In the genomic region with DNA sequence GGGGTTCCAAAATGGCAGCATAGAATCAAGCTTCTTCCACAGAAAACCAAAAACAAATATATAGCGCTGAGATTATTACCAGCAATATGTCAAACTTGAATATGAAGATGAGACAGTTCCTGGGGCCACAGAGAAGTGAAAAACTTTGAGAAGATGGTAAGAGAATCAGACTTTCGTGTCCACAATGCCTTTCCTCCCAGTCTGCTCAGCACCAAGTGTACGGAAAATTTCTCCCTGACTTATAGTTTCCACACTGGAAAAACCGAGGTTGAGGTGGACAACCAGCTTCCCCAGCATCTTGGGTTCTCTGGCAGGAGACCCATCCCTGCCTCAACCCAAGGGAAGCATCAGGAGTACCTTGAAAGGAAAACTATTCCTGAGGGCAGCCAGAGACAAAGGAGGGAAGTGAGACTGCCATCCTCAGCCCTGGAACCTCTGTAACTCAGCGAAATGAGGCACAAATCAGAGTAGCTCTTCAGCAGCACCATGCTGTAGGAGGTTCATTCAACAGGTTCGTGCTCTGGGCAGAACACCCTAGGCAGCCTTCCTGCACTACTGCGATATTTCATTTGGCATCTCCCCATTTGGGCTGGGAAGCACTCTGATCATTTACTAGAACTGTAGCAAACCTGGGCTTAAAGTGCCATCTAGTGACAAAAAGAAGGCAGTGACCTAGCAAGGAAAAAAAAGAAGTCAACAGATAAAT, we compare ENCODE assay signal across 8 cellular contexts. TPM values are rescaled to one million over a fixed set of nuclear protein-coding genes. Genes with fewer than 3 reads are reported as not detected.
DNase-seq lines count a peak whose midpoint lies in the region; ATAC-seq, FAIRE-seq and TF ChIP-seq lines count a peak whose summit lies in the region.

No MANE protein-coding gene starts in this region.

- H3K27ac ChIP-seq in ovary, result no peak overlapping the region

- no peaks in the 10 kb centered on the region for H3K4me1 Mint-ChIP-seq in activated B cell treated with CpG ODN at 0.5 μM for 24 hours

- TF ChIP-seq EP300 in ovary (IDR thresholded peaks at IDR 0.05), result no peak

- peak; percentile 51 for FAIRE-seq in frontal cortex (lab: Jason Lieb, UNC)

- no peaks in the 10 kb centered on the region for H3K36me3 ChIP-seq in ovary

- CTCF ChIA-PET in activated B cell treated with CpG ODN at 0.5 μM for 24 hours (lab: Charles Lee), result interaction anchor here (0.9 to 4.3 kb wide), 10 partner anchors 11 to 1391 kb away, joined by 3 to 34 read pairs (median 4); no protein-coding TSS in a partner anchor

- H3K9me3 ChIP-seq in ovary, result no peaks in the 10 kb centered on the region

- ATAC-seq in HG02938 (IDR thresholded peaks at IDR 0.05; ENCODE audit: unreplicated experiment) (peak; percentile 54), activated B cell treated with CpG ODN at 0.5 μM for 24 hours (ENCODE audit: low read depth) (no peak), HG03135 (IDR thresholded peaks at IDR 0.05; ENCODE audit: unreplicated experiment) (no peak)

- H3K27me3 Mint-ChIP-seq in activated B cell treated with CpG ODN at 0.5 μM for 24 hours, result peaks cover 10% of the 10 kb centered on the region

- H3K27me3 ChIP-seq in ovary, result no peaks in the 10 kb centered on the region

- no peaks in the 10 kb centered on the region for H3K4me1 ChIP-seq in ovary (ENCODE audit: insufficient read depth)

- 68 to 69% (median 69%) methylated on average over 7 of the region's 7 CpGs for WGBS in ovary, 3 donors

- peaks cover 8% of the 10 kb centered on the region for H3K9me3 Mint-ChIP-seq in activated B cell treated with CpG ODN at 0.5 μM for 24 hours

- intact Hi-C loops in activated B cell treated with CpG ODN at 0.5 μM for 24 hours (cut with micrococcal nuclease) (loop anchor here (1.0 kb wide), 5 partner anchors 37 to 1734 kb away; no protein-coding TSS in a partner anchor), ovary (cut with DNase I) (no loop called here)

- peak; percentile 69 for TF ChIP-seq CTCF in activated B cell treated with CpG ODN at 0.5 μM for 24 hours (IDR thresholded peaks at IDR 0.05)
- peak in 2 of 3 donors; percentile 46 to 57 for TF ChIP-seq CTCF in ovary (IDR thresholded peaks at IDR 0.05)

- no peak overlapping the region for H3K27ac Mint-ChIP-seq in activated B cell treated with CpG ODN at 0.5 μM for 24 hours

- POLR2A ChIA-PET in activated B cell treated with CpG ODN at 0.5 μM for 24 hours (lab: Charles Lee), result no interaction called here

- H3K4me3 ChIP-seq in ovary, result no peak overlapping the region

- TF ChIP-seq POLR2A in ovary (IDR thresholded peaks at IDR 0.05), result no peak

- DNase-seq in stimulated activated naive CD4-positive, alpha-beta T cell (lab: John Stamatoyannopoulos, UW), result peak in 4 of 6 experiments; percentile 5 to 61 (median 36)
- DNase-seq in stimulated activated naive CD4-positive, alpha-beta T cell treated with Interleukin-2 at 50 U/mL for 16 hours (lab: John Stamatoyannopoulos, UW), result no peak
- DNase-seq in NCI-H2227 (lab: John Stamatoyannopoulos, UW; ENCODE audit: unreplicated experiment) (peak; percentile 74), activated B cell treated with CpG ODN at 0.5 μM for 24 hours (no peak), frontal cortex (ENCODE audit: low spot score in 2 of 2) (peak in 1 of 2 donors; percentile 38), ovary (peak in 1 of 5 donors; percentile 30)

- no peak overlapping the region for H3K4me3 Mint-ChIP-seq in activated B cell treated with CpG ODN at 0.5 μM for 24 hours

- no peaks in the 10 kb centered on the region for H3K36me3 Mint-ChIP-seq in activated B cell treated with CpG ODN at 0.5 μM for 24 hours (ENCODE audit: low read depth)

RNA-seq across cellular contexts. Expression of a gene that starts 52.4 kb away (rescaled TPM):
- 17.5 and 18.7 TPM in 2 replicates for total RNA-seq in activated B cell treated with CpG ODN at 0.5 μM for 24 hours
- 30.6 TPM for total RNA-seq in frontal cortex
- 10 to 100 TPM; 17.2 to 31.7 (median 25.9) TPM for total RNA-seq in ovary
- polyA plus RNA-seq in ovary, result 10 to 100 TPM; 16.8 to 20.1 TPM

Comparison
In these comparisons a context has a peak if more than half of its experiments do, and no peak if none do; other contexts are left out.
1. DNase-seq: peak in stimulated activated naive CD4-positive, alpha-beta T cell (4 of 6) and NCI-H2227 (single experiment); none in stimulated activated naive CD4-positive, alpha-beta T cell treated with Interleukin-2 at 50 U/mL for 16 hours (single experiment) and activated B cell treated with CpG ODN at 0.5 μM for 24 hours (single experiment).